ENCODE assay signal across 10 cellular contexts in genomic region chrX:21989415-21989814, GRCh38. TPM values are rescaled to one million over a fixed set of nuclear protein-coding genes. Genes with fewer than 3 reads are reported as not detected.
DNase-seq lines count a peak whose midpoint lies in the region; ATAC-seq lines count a peak whose summit lies in the region.
"Had no signal": no experiment of that assay in that cellular context is flagged by ENCODE, and none has a peak within 500 bp of the region (broad histone marks: within the 10 kb centered on the region; RNA-seq: fewer than 3 reads in every experiment).

No MANE protein-coding gene starts in this region.

- H3K36me3 Mint-ChIP-seq in activated naive CD8-positive, alpha-beta T cell treated with anti-CD3 and anti-CD28 coated beads, Interleukin-2, amount 10 ng/mL, durations not matched to agents 7 days and 5 days: peaks cover 15% of the 10 kb centered on the region

- H3K4me3 Mint-ChIP-seq in activated naive CD8-positive, alpha-beta T cell treated with anti-CD3 and anti-CD28 coated beads, Interleukin-2, amount 10 ng/mL, durations not matched to agents 7 days and 5 days: no peak overlapping the region
- H3K4me3 Mint-ChIP-seq: dendritic cell treated with granulocyte-macrophage colony-stimulating factor and Interleukin-4, amounts not matched to agents 40 ng/mL and 50 ng/mL, for 4 days; GM23338 had no signal

- POLR2A ChIA-PET in activated naive CD8-positive, alpha-beta T cell treated with anti-CD3 and anti-CD28 coated beads, Interleukin-2, amount 10 ng/mL, durations not matched to agents 7 days and 5 days (lab: Charles Lee): no interaction called here

- peak overlapping the region; percentile 58 for H3K27ac Mint-ChIP-seq in activated naive CD8-positive, alpha-beta T cell treated with anti-CD3 and anti-CD28 coated beads, Interleukin-2, amount 10 ng/mL, durations not matched to agents 7 days and 5 days
- H3K27ac Mint-ChIP-seq: dendritic cell treated with granulocyte-macrophage colony-stimulating factor and Interleukin-4, amounts not matched to agents 40 ng/mL and 50 ng/mL, for 4 days; GM23338 had no signal

- no peaks in the 10 kb centered on the region for H3K27me3 Mint-ChIP-seq in activated naive CD8-positive, alpha-beta T cell treated with anti-CD3 and anti-CD28 coated beads, Interleukin-2, amount 10 ng/mL, durations not matched to agents 7 days and 5 days
- H3K27me3 Mint-ChIP-seq: dendritic cell treated with granulocyte-macrophage colony-stimulating factor and Interleukin-4, amounts not matched to agents 40 ng/mL and 50 ng/mL, for 4 days had no signal

- peaks cover 8% of the 10 kb centered on the region for H3K4me1 Mint-ChIP-seq in activated naive CD8-positive, alpha-beta T cell treated with anti-CD3 and anti-CD28 coated beads, Interleukin-2, amount 10 ng/mL, durations not matched to agents 7 days and 5 days

- intact Hi-C loops in Right ventricle myocardium superior (cut with DNase I): no loop called here

- no peak for DNase-seq in activated naive CD8-positive, alpha-beta T cell treated with anti-CD3 and anti-CD28 coated beads, Interleukin-2, amount 10 ng/mL, durations not matched to agents 7 days and 5 days
- no peak for DNase-seq in SK-N-DZ (ENCODE audit: low spot score)
- no peak for DNase-seq in Right ventricle myocardium superior
- DNase-seq: Caco-2 had no signal

- ATAC-seq in GM18498 (IDR thresholded peaks at IDR 0.05; ENCODE audit: unreplicated experiment) (peak; percentile 49), GM19351 (IDR thresholded peaks at IDR 0.05; ENCODE audit: unreplicated experiment) (peak; percentile 46), HG02938 (IDR thresholded peaks at IDR 0.05; ENCODE audit: unreplicated experiment) (peak; percentile 46), Right ventricle myocardium superior (ENCODE audit: poor library complexity) (no peak), GM19324 (IDR thresholded peaks at IDR 0.05; ENCODE audit: low FRiP score, unreplicated experiment) (no peak)
- ATAC-seq in activated naive CD8-positive, alpha-beta T cell treated with anti-CD3 and anti-CD28 coated beads, Interleukin-2, amount 10 ng/mL, durations not matched to agents 7 days and 5 days (ENCODE audit: low read depth): peak; percentile 62
- ATAC-seq: GM23338 had no signal

- no peaks in the 10 kb centered on the region for H3K9me3 Mint-ChIP-seq in activated naive CD8-positive, alpha-beta T cell treated with anti-CD3 and anti-CD28 coated beads, Interleukin-2, amount 10 ng/mL, durations not matched to agents 7 days and 5 days
- H3K9me3 Mint-ChIP-seq: dendritic cell treated with granulocyte-macrophage colony-stimulating factor and Interleukin-4, amounts not matched to agents 40 ng/mL and 50 ng/mL, for 4 days; GM23338 had no signal

RNA-seq across cellular contexts. Expression of gene PHEX, which starts 42.7 kb away (rescaled TPM):
- under 1 TPM; 0.23 to 0.55 TPM for total RNA-seq in activated naive CD8-positive, alpha-beta T cell treated with anti-CD3 and anti-CD28 coated beads, Interleukin-2, amount 10 ng/mL, durations not matched to agents 7 days and 5 days
- polyA plus RNA-seq in SK-N-DZ (2014; cell fraction: cytosol; rRNA removed): 0.05 TPM in 1 of 2 replicates, not detected in the other
- 0.05 and 0.22 TPM in 2 replicates for polyA plus RNA-seq in SK-N-DZ (2014; cell fraction: nucleus; rRNA removed)
- total RNA-seq in Right ventricle myocardium superior: 0.08 TPM

RNA-seq across cellular contexts. Expression of gene SMS, which starts 48.9 kb away (rescaled TPM):
- total RNA-seq in activated naive CD8-positive, alpha-beta T cell treated with anti-CD3 and anti-CD28 coated beads, Interleukin-2, amount 10 ng/mL, durations not matched to agents 7 days and 5 days: 10 to 100 TPM; 64.1 to 67.4 TPM
- 175 and 190 TPM in 2 replicates for polyA plus RNA-seq in SK-N-DZ (2014; cell fraction: cytosol; rRNA removed)
- polyA plus RNA-seq in SK-N-DZ (2014; cell fraction: nucleus; rRNA removed): 64.4 and 79.4 TPM in 2 replicates
- 53.3 TPM for total RNA-seq in Right ventricle myocardium superior

Comparison
In these comparisons a context has a peak if more than half of its experiments do, and no peak if none do; other contexts are left out.
1. ATAC-seq: peak in GM18498 (single experiment), GM19351 (single experiment), HG02938 (single experiment) and activated naive CD8-positive, alpha-beta T cell treated with anti-CD3 and anti-CD28 coated beads, Interleukin-2, amount 10 ng/mL, durations not matched to agents 7 days and 5 days (single experiment); none in Right ventricle myocardium superior (single experiment) and GM19324 (single experiment).